8 cellular contexts compared by ENCODE assay signal in the genomic region with DNA sequence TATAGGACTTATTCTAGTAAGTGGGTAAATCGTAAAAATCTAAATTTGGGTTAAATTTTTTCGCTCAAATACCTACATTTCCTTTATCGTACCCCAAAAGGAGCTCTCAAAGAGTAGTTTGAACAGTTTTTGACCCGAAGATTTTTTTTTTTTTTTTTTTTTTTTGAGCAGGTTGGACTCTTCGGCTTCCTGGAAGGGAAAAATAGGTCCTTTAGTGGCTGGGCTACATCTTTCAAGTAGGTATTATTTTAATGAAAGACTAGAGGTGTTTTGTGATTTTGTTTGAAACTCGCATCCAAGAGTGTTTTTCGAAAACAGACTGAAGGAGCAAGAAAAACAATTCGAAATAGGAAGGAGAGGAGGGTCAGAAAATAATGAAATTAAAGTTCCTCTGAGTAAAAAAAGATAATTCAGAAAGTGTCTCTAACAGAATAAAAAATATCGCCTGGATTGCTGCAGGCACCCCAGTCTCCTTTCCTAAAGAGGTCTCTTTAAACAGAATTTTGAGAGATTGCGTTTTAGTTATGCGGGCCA. TPM values are rescaled to one million over a fixed set of nuclear protein-coding genes. Genes with fewer than 3 reads are reported as not detected.
A peak's percentile ranks its signal among the peaks of the same experiment; 100 is the strongest.
DNase-seq lines count a peak whose midpoint lies in the region; ATAC-seq, FAIRE-seq and TF ChIP-seq lines count a peak whose summit lies in the region.

No MANE protein-coding gene starts in this region.

- no peak overlapping the region for H3K23ac ChIP-seq in H9 (ENCODE audit: insufficient read length, low read depth, low read length)

- no peak for TF ChIP-seq CTCF in A549 (IDR thresholded peaks at IDR 0.05)
- TF ChIP-seq CTCF in H9 (conservative IDR thresholded peaks at IDR 0.05), result no peak
- TF ChIP-seq CTCF in keratinocyte (optimal IDR thresholded peaks at IDR 0.05 in 1 of 3, IDR thresholded peaks at IDR 0.05 in 1 of 3, conservative IDR thresholded peaks at IDR 0.05 in 1 of 3; ENCODE audit: extremely low read depth in 1 of 3, insufficient read depth in 2 of 3, low read length in 3 of 3), result no peak
- no peak for TF ChIP-seq CTCF in testis (IDR thresholded peaks at IDR 0.05)

- no peak overlapping the region for H2AFZ ChIP-seq in H9 (ENCODE audit: low read length)
- no peak overlapping the region for H2AFZ ChIP-seq in keratinocyte (ENCODE audit: control insufficient read depth, low read length)

- no peak overlapping the region for H4K91ac ChIP-seq in H9 (ENCODE audit: insufficient read length, low read depth, low read length)

- H3T11ph ChIP-seq in H9 (ENCODE audit: low read length), result no peak overlapping the region

- no peak overlapping the region for H2BK20ac ChIP-seq in H9 (ENCODE audit: low read depth, low read length, poor library complexity, severe bottlenecking)

- no peak overlapping the region for H4K5ac ChIP-seq in H9 (ENCODE audit: insufficient read length, low read depth, low read length)

- no peak overlapping the region for H2AK5ac ChIP-seq in H9 (ENCODE audit: insufficient read length, low read length)

- no peak overlapping the region for H3K9ac ChIP-seq in H9 (ENCODE audit: extremely low read depth, insufficient read length, low read length)
- H3K9ac ChIP-seq in keratinocyte (ENCODE audit: control insufficient read depth, extremely low read depth, insufficient read depth, low read length), result peak overlapping the region; percentile 89

- H3K4me3 ChIP-seq in A549 (peak overlapping the region; percentile 87), keratinocyte (ENCODE audit: control insufficient read depth in 2 of 3, extremely low read depth in 1 of 3, insufficient read depth in 2 of 3, low read depth in 1 of 3, low read length in 3 of 3) (peak overlapping the region; percentile 69 to 84 (median 77)), testis (peak overlapping the region; percentile 73 to 84)

- peak overlapping the region in 1 of 3 experiments; percentile 95; a peak in 1 of 7 replicates for H3K27ac Mint-ChIP-seq in H9
- peak overlapping the region; percentile 95 to 97 for H3K27ac Mint-ChIP-seq in activated naive CD4-positive, alpha-beta T cell treated with anti-CD3 and anti-CD28 coated beads, Interleukin-2, amount 50 U/mL, for 72 hours

- DNase-seq in A549 (ENCODE audit: low read depth in 1 of 2, low spot score in 1 of 2) (peak in 1 of 2 experiments; percentile 32), H9 (no peak), keratinocyte (ENCODE audit: low read depth, low spot score) (no peak), testis (no peak), frontal cortex (ENCODE audit: low spot score in 2 of 2) (no peak)
- DNase-seq in activated naive CD4-positive, alpha-beta T cell treated with anti-CD3 and anti-CD28 coated beads, Interleukin-2, amount 50 U/mL, for 72 hours (ENCODE audit: low spot score in 2 of 2), result no peak

- H2BK15ac ChIP-seq in H9 (ENCODE audit: low read depth, low read length), result no peak overlapping the region

- H3K14ac ChIP-seq in H9 (ENCODE audit: insufficient read depth, low read length), result no peak overlapping the region

- TF ChIP-seq POLR2A in A549 (IDR thresholded peaks at IDR 0.05; ENCODE audit: low read length), result no peak
- TF ChIP-seq POLR2A in testis (IDR thresholded peaks at IDR 0.05), result no peak

- TF ChIP-seq RAD21 in A549 (conservative IDR thresholded peaks at IDR 0.05 in 1 of 2, IDR thresholded peaks at IDR 0.05 in 1 of 2), result no peak

- H3K9me3 ChIP-seq in A549 (no peaks in the 10 kb centered on the region), H9 (ENCODE audit: control insufficient read depth, low read depth, low read length) (no peaks in the 10 kb centered on the region), keratinocyte (ENCODE audit: control insufficient read depth, low read depth, low read length) (no peaks in the 10 kb centered on the region), testis (no peaks in the 10 kb centered on the region)

- H4K20me1 ChIP-seq in H9 (ENCODE audit: control insufficient read depth, insufficient read depth, insufficient read length) (no peaks in the 10 kb centered on the region), keratinocyte (ENCODE audit: control insufficient read depth, extremely low read depth, insufficient read depth, low read length) (peaks cover 2% of the 10 kb centered on the region)

- H3K4ac ChIP-seq in H9 (ENCODE audit: low read depth, low read length), result no peak overlapping the region

- intact Hi-C loops in testis (cut with DNase I; ENCODE audit: low total_unique reads), result no loop called here

- peaks cover 3% of the 10 kb centered on the region for H3K27me3 Mint-ChIP-seq in H9 (ENCODE audit: low read depth)

- no peak overlapping the region for H2BK12ac ChIP-seq in H9 (ENCODE audit: insufficient read length, low read depth, low read length)

- no peak overlapping the region for H2BK120ac ChIP-seq in H9 (ENCODE audit: low read depth, low read length, poor library complexity, severe bottlenecking)

- H3K36me3 Mint-ChIP-seq in H9 (ENCODE audit: insufficient read depth in 1 of 3, low read depth in 3 of 3), result peaks cover 15 to 38% (median 34%) of the 10 kb centered on the region in 3 experiments; a peak in 6 of 7 replicates
- peaks cover 55 to 72% of the 10 kb centered on the region in 2 donors for H3K36me3 Mint-ChIP-seq in activated naive CD4-positive, alpha-beta T cell treated with anti-CD3 and anti-CD28 coated beads, Interleukin-2, amount 50 U/mL, for 72 hours

- H3K9me1 ChIP-seq in keratinocyte (ENCODE audit: control insufficient read depth, extremely low read depth, insufficient read depth, low read length), result no peaks in the 10 kb centered on the region

- H3K79me2 ChIP-seq in H9 (ENCODE audit: insufficient read depth, low read length) (peaks cover 2% of the 10 kb centered on the region; the same call in 1 of the 2 replicates), keratinocyte (ENCODE audit: control insufficient read depth, insufficient read depth, low read length) (peaks cover 55% of the 10 kb centered on the region)

- FAIRE-seq in A549 (lab: Jason Lieb, UNC) (no peak), keratinocyte (lab: Jason Lieb, UNC) (no peak), frontal cortex (lab: Jason Lieb, UNC) (no peak)

- H3K4me1 Mint-ChIP-seq in H9, result peaks cover 41 to 46% of the 10 kb centered on the region in 2 experiments

- H3K56ac ChIP-seq in H9 (ENCODE audit: insufficient read length, low read depth, low read length), result no peak overlapping the region

- H3K9me3 Mint-ChIP-seq in H9, result no peaks in the 10 kb centered on the region
- H3K9me3 Mint-ChIP-seq in activated naive CD4-positive, alpha-beta T cell treated with anti-CD3 and anti-CD28 coated beads, Interleukin-2, amount 50 U/mL, for 72 hours, result no peaks in the 10 kb centered on the region

- no peak overlapping the region for H3K18ac ChIP-seq in H9 (ENCODE audit: insufficient read length, low read depth, low read length)

- CTCF ChIA-PET in A549 (lab: Yijun Ruan, JAX), result interaction anchor here (0.5 to 2.2 kb wide), 4 partner anchors 14 to 89 kb away, joined by 3 to 9 read pairs (median 3); no protein-coding TSS in a partner anchor

- H3K4me1 ChIP-seq in A549 (peaks cover 39% of the 10 kb centered on the region), H9 (ENCODE audit: insufficient read depth, low read length) (0 out of 2 replicates have a peak, but pooled peaks cover 2% of the 10 kb centered on the region), keratinocyte (ENCODE audit: control insufficient read depth, extremely low read depth, insufficient read depth, low read length) (peaks cover 26% of the 10 kb centered on the region), testis (peaks cover 13% of the 10 kb centered on the region)

- no peaks in the 10 kb centered on the region for H3K27me3 ChIP-seq in H9 (ENCODE audit: insufficient read depth, low read length)
- H3K27me3 ChIP-seq in keratinocyte (ENCODE audit: control insufficient read depth, extremely low read depth, insufficient read depth, low read length), result no peaks in the 10 kb centered on the region
- no peaks in the 10 kb centered on the region for H3K27me3 ChIP-seq in testis

- H3K36me3 ChIP-seq in keratinocyte (ENCODE audit: control insufficient read depth in 2 of 2, extremely low read depth in 1 of 2, insufficient read depth in 2 of 2, low read length in 2 of 2) (peaks cover 0 to 7% of the 10 kb centered on the region in 2 experiments), testis (ENCODE audit: low read depth, missing control alignments) (no peaks in the 10 kb centered on the region)

- TF ChIP-seq EP300 in A549 (IDR thresholded peaks at IDR 0.05), result no peak

- H4K8ac ChIP-seq in H9 (replicated peaks; ENCODE audit: insufficient read length, low read depth, low read length), result no peak overlapping the region

- peak overlapping the region; percentile 99 for H3K4me2 ChIP-seq in A549
- H3K4me2 ChIP-seq in H9 (ENCODE audit: insufficient read depth, insufficient read length, low read length), result peak overlapping the region; percentile 61
- peak overlapping the region; percentile 96 for H3K4me2 ChIP-seq in keratinocyte (ENCODE audit: control insufficient read depth, extremely low read depth, insufficient read depth, low read depth, low read length)

- POLR2A ChIA-PET in A549 (lab: Yijun Ruan, JAX), result interaction anchor here (0.6 kb wide), 1 partner anchor 12 kb away, joined by 4 read pairs; no protein-coding TSS in a partner anchor

- no peaks in the 10 kb centered on the region for H3K79me1 ChIP-seq in H9 (ENCODE audit: insufficient read depth, low read depth, low read length, poor library complexity, severe bottlenecking)

- dilution Hi-C loops in keratinocyte (cut with MboI; ENCODE audit: extremely low pct_ligation_motif_present, low sequenced_read_pairs), result no loop called here

- H3K27ac ChIP-seq in A549 (peak overlapping the region; percentile 96 to 99), H9 (ENCODE audit: insufficient read length, low read depth, low read length) (no peak overlapping the region), keratinocyte (ENCODE audit: control insufficient read depth, insufficient read depth, low read length) (peak overlapping the region; percentile 89), testis (peak overlapping the region; percentile 95 to 100)

- peak overlapping the region; percentile 75 to 87 for H3K4me3 Mint-ChIP-seq in H9

- 2% methylated on average over 11 of the region's 11 CpGs for WGBS in A549 (ENCODE audit: missing lambda C conversion rate)
- WGBS in H9 (ENCODE audit: extremely low coverage, insufficient read length, low lambda C conversion rate), result no CpG with 5 or more reads among the region's 11 CpGs
- WGBS in testis, 2 donors, result 18 to 27% methylated on average over 11 of the region's 11 CpGs

- ATAC-seq in A549 (no peak), HG02759 (IDR thresholded peaks at IDR 0.05; ENCODE audit: unreplicated experiment) (no peak), HG03039 (IDR thresholded peaks at IDR 0.05; ENCODE audit: unreplicated experiment) (no peak)
- no peak for ATAC-seq in activated naive CD4-positive, alpha-beta T cell treated with anti-CD3 and anti-CD28 coated beads, Interleukin-2, amount 50 U/mL, for 72 hours

- H2BK5ac ChIP-seq in H9 (ENCODE audit: insufficient read length, low read length), result no peak overlapping the region

- peaks cover 28% of the 10 kb centered on the region for H3K23me2 ChIP-seq in H9 (ENCODE audit: insufficient read length, low read depth, low read length, poor library complexity, severe bottlenecking)

RNA-seq across cellular contexts. Expression of gene CDKN1B, which starts 6.0 kb away (rescaled TPM):
- polyA plus RNA-seq in A549 (2011; rRNA removed), result 20.4 and 26.8 TPM in 2 replicates
- 8.1 and 9.7 TPM in 2 replicates for polyA plus RNA-seq in A549 (2012; cell fraction: cytosol; rRNA removed)
- polyA plus RNA-seq in A549 (2012; cell fraction: nucleus; rRNA removed), result 7.2 and 7.8 TPM in 2 replicates
- polyA plus RNA-seq in A549 (2017; fragmentation: RNase III; extraction: RNeasy Plus Mini Kit Qiagen cat#74134 plus additional on column Dnase treatment), result 18.0 to 20.5 TPM (median 20.3 TPM) in 3 replicates
- polyA minus RNA-seq in A549 (2011; rRNA and poly(A)+ RNA removed), result 7.8 and 11.8 TPM in 2 replicates
- 27.7 and 28.3 TPM in 2 replicates for total RNA-seq in H9 (2021)
- 10 to 100 TPM; 39.7 to 46.6 TPM for total RNA-seq in activated naive CD4-positive, alpha-beta T cell treated with anti-CD3 and anti-CD28 coated beads, Interleukin-2, amount 50 U/mL, for 72 hours
- 2.9 to 5.5 TPM (median 5.1 TPM) in 3 replicates for polyA plus RNA-seq in keratinocyte
- polyA plus RNA-seq in keratinocyte (2011; ENCODE audit: low read depth), result 16.5 TPM
- polyA plus RNA-seq in keratinocyte (2011; cell fraction: cytosol; rRNA removed), result 1.5 and 2.4 TPM in 2 replicates
- 3.4 and 4.0 TPM in 2 replicates for polyA plus RNA-seq in keratinocyte (2011; cell fraction: nucleus; rRNA removed)
- 8.1 and 9.2 TPM in 2 replicates for polyA plus RNA-seq in keratinocyte (2012; ENCODE audit: low replicate concordance)
- 0.89 to 3.2 TPM (median 1.2 TPM) in 3 replicates for polyA minus RNA-seq in keratinocyte
- polyA minus RNA-seq in keratinocyte (2011; cell fraction: cytosol; rRNA and poly(A)+ RNA removed), result 6.9 TPM
- 5.5 and 6.0 TPM in 2 replicates for polyA minus RNA-seq in keratinocyte (2011; cell fraction: nucleus; rRNA and poly(A)+ RNA removed)
- total RNA-seq in testis, result 10 to 100 TPM; 76.1 to 98.9 TPM
- polyA plus RNA-seq in testis (ENCODE audit: insufficient read depth, low read depth, low replicate concordance), result 59.2 TPM
- 151 TPM for total RNA-seq in frontal cortex

RNA-seq across cellular contexts. Expression of gene GPR19, which starts 27.2 kb away (rescaled TPM):
- polyA plus RNA-seq in A549 (2011; rRNA removed), result 2.6 and 2.7 TPM in 2 replicates
- 1.5 and 2.2 TPM in 2 replicates for polyA plus RNA-seq in A549 (2012; cell fraction: cytosol; rRNA removed)
- 2.6 and 2.8 TPM in 2 replicates for polyA plus RNA-seq in A549 (2012; cell fraction: nucleus; rRNA removed)
- 1.8 to 2.6 TPM (median 1.9 TPM) in 3 replicates for polyA plus RNA-seq in A549 (2017; fragmentation: RNase III; extraction: RNeasy Plus Mini Kit Qiagen cat#74134 plus additional on column Dnase treatment)
- 2.3 and 3.7 TPM in 2 replicates for polyA minus RNA-seq in A549 (2011; rRNA and poly(A)+ RNA removed)
- 20.4 and 23.4 TPM in 2 replicates for total RNA-seq in H9 (2021)
- total RNA-seq in activated naive CD4-positive, alpha-beta T cell treated with anti-CD3 and anti-CD28 coated beads, Interleukin-2, amount 50 U/mL, for 72 hours, result 10 to 100 TPM; 24.8 to 27.5 TPM
- polyA plus RNA-seq in keratinocyte, result 0.05 to 0.45 TPM (median 0.17 TPM) in 3 replicates
- not detected for polyA plus RNA-seq in keratinocyte (2011; ENCODE audit: low read depth)
- 0.10 and 0.18 TPM in 2 replicates for polyA plus RNA-seq in keratinocyte (2011; cell fraction: cytosol; rRNA removed)
- 0.45 TPM in 1 of 2 replicates, not detected in the other for polyA plus RNA-seq in keratinocyte (2011; cell fraction: nucleus; rRNA removed)
- 0.28 TPM in 1 of 2 replicates, not detected in the other for polyA plus RNA-seq in keratinocyte (2012; ENCODE audit: low replicate concordance)
- polyA minus RNA-seq in keratinocyte, result 0.23 to 1.1 TPM in 2 of 3 replicates, not detected in the other
- polyA minus RNA-seq in keratinocyte (2011; cell fraction: cytosol; rRNA and poly(A)+ RNA removed), result not detected
- not detected in 2 replicates for polyA minus RNA-seq in keratinocyte (2011; cell fraction: nucleus; rRNA and poly(A)+ RNA removed)
- 1 to 10 TPM; 2.1 to 2.9 TPM for total RNA-seq in testis
- 4.1 TPM for polyA plus RNA-seq in testis (ENCODE audit: insufficient read depth, low read depth, low replicate concordance)
- total RNA-seq in frontal cortex, result 32.2 TPM
